Comparison of ENCODE assay signal across 1 cellular context in the genomic region with DNA sequence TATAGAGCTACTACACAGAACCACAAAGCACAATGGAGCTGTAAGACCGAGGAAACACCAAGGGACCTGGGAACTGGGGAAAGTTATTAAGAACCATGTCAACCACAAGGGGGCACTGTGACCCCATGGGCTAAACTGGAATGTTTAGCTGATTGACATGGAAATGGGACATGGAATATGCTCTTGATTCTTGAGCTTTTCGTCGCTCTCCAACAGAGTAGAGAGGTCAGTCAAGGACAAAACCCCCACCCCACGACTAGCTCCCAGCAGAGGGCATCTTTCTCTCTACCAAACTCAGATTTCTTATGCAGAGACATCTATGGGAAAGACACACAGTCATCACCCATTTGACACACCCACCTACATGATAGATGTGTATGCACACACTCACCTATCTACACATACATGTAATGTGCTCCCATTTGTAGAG.
A peak's percentile ranks its signal among the peaks of the same experiment; 100 is the strongest.
TF ChIP-seq lines count a peak whose summit lies in the region.

No MANE protein-coding gene starts in this region.

TF ChIP-seq in HEK293, 187 proteins besides CTCF, POLR2A, EP300 and RAD21 (continued from another document):
- TF ChIP-seq, protein P1, sequence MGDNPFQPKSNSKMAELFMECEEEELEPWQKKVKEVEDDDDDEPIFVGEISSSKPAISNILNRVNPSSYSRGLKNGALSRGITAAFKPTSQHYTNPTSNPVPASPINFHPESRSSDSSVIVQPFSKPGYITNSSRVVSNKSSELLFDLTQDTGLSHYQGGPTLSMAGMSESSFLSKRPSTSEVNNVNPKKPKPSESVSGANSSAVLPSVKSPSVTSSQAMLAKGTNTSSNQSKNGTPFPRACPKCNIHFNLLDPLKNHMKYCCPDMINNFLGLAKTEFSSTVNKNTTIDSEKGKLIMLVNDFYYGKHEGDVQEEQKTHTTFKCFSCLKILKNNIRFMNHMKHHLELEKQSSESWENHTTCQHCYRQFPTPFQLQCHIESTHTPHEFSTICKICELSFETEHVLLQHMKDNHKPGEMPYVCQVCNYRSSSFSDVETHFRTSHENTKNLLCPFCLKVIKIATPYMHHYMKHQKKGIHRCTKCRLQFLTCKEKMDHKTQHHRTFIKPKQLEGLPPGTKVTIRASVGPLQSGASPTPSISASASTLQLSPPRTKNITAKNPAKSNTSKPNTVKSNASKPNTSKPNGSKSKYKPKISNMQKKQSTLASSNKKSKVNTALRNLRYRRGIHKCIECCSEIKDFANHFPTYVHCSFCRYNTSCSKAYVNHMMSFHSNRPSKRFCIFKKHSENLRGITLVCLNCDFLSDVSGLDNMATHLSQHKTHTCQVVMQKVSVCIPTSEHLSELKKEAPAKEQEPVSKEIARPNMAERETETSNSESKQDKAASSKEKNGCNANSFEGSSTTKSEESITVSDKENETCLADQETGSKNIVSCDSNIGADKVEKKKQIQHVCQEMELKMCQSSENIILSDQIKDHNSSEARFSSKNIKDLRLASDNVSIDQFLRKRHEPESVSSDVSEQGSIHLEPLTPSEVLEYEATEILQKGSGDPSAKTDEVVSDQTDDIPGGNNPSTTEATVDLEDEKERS (tag by site-specific recombination; IDR thresholded peaks at IDR 0.05), result no peak
- TF ChIP-seq KLF9 (tag by site-specific recombination; IDR thresholded peaks at IDR 0.05; ENCODE audit: low read depth) (peak; percentile 66), ZNF514 (tag by site-specific recombination; IDR thresholded peaks at IDR 0.05) (no peak), ZNF747 (tag by site-specific recombination; IDR thresholded peaks at IDR 0.05) (no peak), TCF7L2 (IDR thresholded peaks at IDR 0.05; ENCODE audit: borderline replicate concordance, low read depth, low read length) (no peak), ZNF76 (tag by site-specific recombination; IDR thresholded peaks at IDR 0.05; ENCODE audit: borderline replicate concordance, low read depth) (peak; percentile 23; the same call in 1 of the 2 replicates), ZNF596 (tag by site-specific recombination; IDR thresholded peaks at IDR 0.05) (no peak), ZNF621 (tag by site-specific recombination; IDR thresholded peaks at IDR 0.05) (no peak)
